In the genomic region with DNA sequence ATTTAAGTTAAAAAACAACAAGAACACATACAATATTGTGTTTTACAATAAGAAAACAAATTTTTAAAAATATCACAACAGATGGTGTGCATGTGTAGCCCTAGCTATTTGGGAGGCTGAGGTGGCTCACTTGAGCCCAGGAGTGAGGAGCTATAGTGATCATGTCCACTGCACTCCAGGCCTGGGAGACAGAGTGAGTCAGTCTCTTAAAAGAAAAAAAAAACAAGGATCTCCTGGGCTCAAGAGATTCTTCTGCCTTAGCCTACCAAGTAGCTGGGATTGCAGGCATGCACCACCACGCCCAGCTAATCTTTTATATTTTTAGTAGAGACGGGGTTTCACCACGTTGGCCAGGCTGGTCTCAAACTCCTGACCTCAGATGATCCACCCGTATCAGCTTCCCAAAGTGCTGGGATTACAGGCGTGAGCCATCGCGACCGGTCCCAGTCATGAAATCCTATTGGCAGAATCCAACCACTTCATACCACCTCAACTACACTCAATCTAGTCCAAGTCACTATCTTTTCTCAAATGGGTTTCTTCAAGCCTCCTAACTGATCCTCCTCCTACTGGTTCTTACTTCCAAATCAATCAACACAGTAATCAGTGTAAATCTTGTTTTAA, we compare ENCODE assay signal across 21 cellular contexts. TPM values are rescaled to one million over a fixed set of nuclear protein-coding genes. Genes with fewer than 3 reads are reported as not detected.
A peak's percentile ranks its signal among the peaks of the same experiment; 100 is the strongest.
DNase-seq lines count a peak whose midpoint lies in the region; ATAC-seq, FAIRE-seq and TF ChIP-seq lines count a peak whose summit lies in the region.
"Had no signal": no experiment of that assay in that cellular context is flagged by ENCODE, and none has a peak within 500 bp of the region (broad histone marks: within the 10 kb centered on the region; RNA-seq: fewer than 3 reads in every experiment).

No MANE protein-coding gene starts in this region.

- H3K27me3 ChIP-seq in IMR-90 (ENCODE audit: control insufficient read depth, insufficient read depth, low read length) (no peaks in the 10 kb centered on the region), astrocyte (ENCODE audit: insufficient read depth, low read length) (no peaks in the 10 kb centered on the region), mesendoderm (ENCODE audit: insufficient read depth, low read length, poor library complexity) (no peaks in the 10 kb centered on the region)
- H3K27me3 ChIP-seq: sigmoid colon, uterus had no signal

- peak; percentile 48; the same call in 1 of the 2 replicates for ATAC-seq in IMR-90 (ENCODE audit: low read depth)
- no peak for ATAC-seq in GM18909 (IDR thresholded peaks at IDR 0.05; ENCODE audit: poor library complexity, unreplicated experiment)

- H3K4me2 ChIP-seq in IMR-90 (ENCODE audit: low read depth, low read length): no peak overlapping the region
- H3K4me2 ChIP-seq in astrocyte (ENCODE audit: low read length): no peak overlapping the region
- no peak overlapping the region for H3K4me2 ChIP-seq in mesendoderm (ENCODE audit: low read length)

- H2AK9ac ChIP-seq in IMR-90 (replicated peaks; ENCODE audit: low read depth, low read length, poor library complexity): no peak overlapping the region

- in situ Hi-C loops in Caki2 (cut with HindIII; ENCODE audit: low pct_unique_long_range_greater_than_20kb, low sequenced_read_pairs) (no loop called here), IMR-90 (cut with MboI; ENCODE audit: low sequenced_read_pairs) (no loop called here), G401 (cut with HindIII; ENCODE audit: low sequenced_read_pairs) (no loop called here)

- peaks cover 44% of the 10 kb centered on the region for H3K79me2 ChIP-seq in astrocyte (ENCODE audit: insufficient read depth, low read length)
- H3K79me2 ChIP-seq in mesendoderm (ENCODE audit: control insufficient read depth, insufficient read depth, low read length): peaks cover 5% of the 10 kb centered on the region

- H3K14ac ChIP-seq in IMR-90 (replicated peaks; ENCODE audit: low read depth, low read length): no peak overlapping the region

- H3K56ac ChIP-seq in IMR-90 (ENCODE audit: extremely low read depth, insufficient read depth, low read length): no peak overlapping the region
- H3K56ac ChIP-seq in mesendoderm (ENCODE audit: low read length): no peak overlapping the region

- peak overlapping the region; percentile 20 for H2BK5ac ChIP-seq in IMR-90 (ENCODE audit: low read depth, low read length, poor library complexity, severe bottlenecking)
- H2BK5ac ChIP-seq in mesendoderm (ENCODE audit: low read length): no peak overlapping the region

- H4K5ac ChIP-seq in IMR-90 (ENCODE audit: low read depth, low read length) (no peak overlapping the region), mesendoderm (ENCODE audit: low read length) (no peak overlapping the region)

- H3K36me3 ChIP-seq in IMR-90 (ENCODE audit: control insufficient read depth, insufficient read depth, low read length) (peaks cover 13% of the 10 kb centered on the region), astrocyte (ENCODE audit: insufficient read depth, low read length) (peaks cover 14% of the 10 kb centered on the region), mesendoderm (ENCODE audit: control insufficient read depth, insufficient read depth, low read length) (peaks cover 4% of the 10 kb centered on the region)
- H3K36me3 ChIP-seq: uterus had no signal

- H3K23ac ChIP-seq in IMR-90 (ENCODE audit: low read depth, low read length) (no peak overlapping the region), mesendoderm (ENCODE audit: low read length) (no peak overlapping the region)

- no peak for TF ChIP-seq RAD21 in IMR-90 (IDR thresholded peaks at IDR 0.05; ENCODE audit: low read length)

- no peak overlapping the region for H3K27ac ChIP-seq in IMR-90 (ENCODE audit: insufficient read depth, low read length)
- H3K27ac ChIP-seq in astrocyte (ENCODE audit: low read depth, low read length): no peak overlapping the region
- H3K27ac ChIP-seq in mesendoderm (ENCODE audit: low read depth, low read length): no peak overlapping the region
- H3K27ac ChIP-seq: epithelial cell of prostate, sigmoid colon, uterus had no signal

- peaks cover 44% of the 10 kb centered on the region for H3K4me1 Mint-ChIP-seq in astrocyte (ENCODE audit: low read depth, unreplicated experiment)

- peak overlapping the region; percentile 51 for H3K27ac Mint-ChIP-seq in astrocyte (ENCODE audit: unreplicated experiment)

- H3K27me3 Mint-ChIP-seq in astrocyte (ENCODE audit: low read depth, unreplicated experiment): no peaks in the 10 kb centered on the region

- no peak overlapping the region for H4K91ac ChIP-seq in IMR-90 (ENCODE audit: insufficient read depth, low read depth, low read length)

- intact Hi-C loops in IMR-90 (cut with micrococcal nuclease): no loop called here

- H2BK15ac ChIP-seq in IMR-90 (ENCODE audit: low read depth, low read length) (no peak overlapping the region), mesendoderm (replicated peaks; ENCODE audit: low read depth) (no peak overlapping the region)

- WGBS in IMR-90 (ENCODE audit: extremely low coverage in 2 of 2, insufficient read length in 1 of 2), 2 experiments: 100% methylated on average over 3 of the region's 8 CpGs; no CpG with 5 or more reads in 1 of the 2 experiments
- no CpG with 5 or more reads among the region's 8 CpGs for WGBS in mesendoderm (ENCODE audit: extremely low coverage, insufficient coverage, low lambda C conversion rate)

- peaks cover 4% of the 10 kb centered on the region for H3K9me1 ChIP-seq in IMR-90 (ENCODE audit: insufficient read depth, low read length)

- BruUV-seq in IMR-90 (replicated peaks; lab: Mats Ljungman, UMichigan): no TSS peak

- H3K9me3 Mint-ChIP-seq in astrocyte (ENCODE audit: unreplicated experiment): peaks cover 2% of the 10 kb centered on the region
- H3K9me3 Mint-ChIP-seq: CD14-positive monocyte had no signal

- H2BK20ac ChIP-seq in IMR-90 (ENCODE audit: low read depth, low read length): no peak overlapping the region

- H3K18ac ChIP-seq in IMR-90 (ENCODE audit: low read depth, low read length): no peak overlapping the region
- no peak overlapping the region for H3K18ac ChIP-seq in mesendoderm (ENCODE audit: low read length)

- no peak for TF ChIP-seq CTCF in IMR-90 (conservative IDR thresholded peaks at IDR 0.05; ENCODE audit: low read depth, low read length)
- no peak for TF ChIP-seq CTCF in astrocyte (IDR thresholded peaks at IDR 0.05; ENCODE audit: insufficient read depth, low read depth, low read length)

- no peak for TF ChIP-seq POLR2A in IMR-90 (IDR thresholded peaks at IDR 0.05; ENCODE audit: low read depth, low read length)

- H2AFZ ChIP-seq in IMR-90 (replicated peaks; ENCODE audit: low read length, poor library complexity): no peak overlapping the region
- no peak overlapping the region for H2AFZ ChIP-seq in astrocyte (ENCODE audit: low read depth, low read length)

- H3K4me3 ChIP-seq in IMR-90 (ENCODE audit: insufficient read depth, low read depth, low read length) (no peak overlapping the region), astrocyte (ENCODE audit: insufficient read depth, low read depth, low read length) (no peak overlapping the region), mesendoderm (ENCODE audit: low read length) (no peak overlapping the region)
- H3K4me3 ChIP-seq: sigmoid colon, uterus had no signal

- H3K79me1 ChIP-seq in IMR-90 (ENCODE audit: low read depth in 1 of 2, low read length in 2 of 2) (peaks cover 28 to 72% of the 10 kb centered on the region in 2 experiments), mesendoderm (ENCODE audit: low read length) (peaks cover 3% of the 10 kb centered on the region)

- no peaks in the 10 kb centered on the region for H3K9me3 ChIP-seq in IMR-90 (ENCODE audit: control insufficient read depth, insufficient read depth, low read length)
- no peaks in the 10 kb centered on the region for H3K9me3 ChIP-seq in astrocyte (ENCODE audit: insufficient read depth, low read depth, low read length)
- H3K9me3 ChIP-seq: sigmoid colon, uterus had no signal

- H3K4ac ChIP-seq in IMR-90 (ENCODE audit: low read depth, low read length) (no peak overlapping the region), mesendoderm (ENCODE audit: low read depth, low read length) (no peak overlapping the region)

- H3K9ac ChIP-seq in IMR-90 (ENCODE audit: low read depth, low read length): no peak overlapping the region
- no peak overlapping the region for H3K9ac ChIP-seq in astrocyte (ENCODE audit: low read length)
- no peak overlapping the region for H3K9ac ChIP-seq in mesendoderm (ENCODE audit: low read length)

- no peak overlapping the region for H2BK120ac ChIP-seq in IMR-90 (ENCODE audit: low read depth, low read length)
- no peak overlapping the region for H2BK120ac ChIP-seq in mesendoderm (ENCODE audit: low read depth, low read length)

- no peak for FAIRE-seq in astrocyte (lab: Jason Lieb, UNC)
- FAIRE-seq: TTC549 had no signal

- H3K4me1 ChIP-seq in IMR-90 (ENCODE audit: control insufficient read depth, insufficient read depth, low read length) (peaks cover 4% of the 10 kb centered on the region; the same call in 1 of the 2 replicates), astrocyte (ENCODE audit: insufficient read depth, low read length) (peaks cover 24% of the 10 kb centered on the region), mesendoderm (ENCODE audit: control insufficient read depth, low read depth, low read length) (no peaks in the 10 kb centered on the region)
- H3K4me1 ChIP-seq: uterus had no signal

- peaks cover 45% of the 10 kb centered on the region for H4K20me1 ChIP-seq in IMR-90 (ENCODE audit: insufficient read depth, low read length)
- peaks cover 42% of the 10 kb centered on the region for H4K20me1 ChIP-seq in astrocyte (ENCODE audit: insufficient read depth, low read length)

- H2AK5ac ChIP-seq in IMR-90 (ENCODE audit: low read depth, low read length) (no peak overlapping the region), mesendoderm (ENCODE audit: low read length) (no peak overlapping the region)

- DNase-seq in Caki2 (ENCODE audit: low read depth) (peak; percentile 35), IMR-90 (peak; percentile 47), astrocyte (ENCODE audit: low read depth) (peak; percentile 48), myocyte (ENCODE audit: low read depth) (peak; percentile 50), nucleus accumbens (lab: John Stamatoyannopoulos, UW) (no peak), G401 (ENCODE audit: low spot score) (no peak), mesendoderm (no peak)
- DNase-seq: activated CD8-positive, alpha-beta memory T cell treated with anti-CD3 and anti-CD28 coated beads for 24 hours; cerebellar nuclear complex; hippocampal formation; MM.1S; NK-92 treated with Interleukin-12 subunit alpha and Interleukin-12 subunit beta, amount 100 ng/mL, for 24 hours; SIG-M5; sigmoid colon; stimulated activated naive CD4-positive, alpha-beta T cell treated with Interleukin-2 at 50 U/mL for 16 hours; uterus had no signal

- POLR2A ChIA-PET in IMR-90 (lab: Charles Lee; ENCODE audit: unreplicated experiment): interaction anchor here (0.6 kb wide), 1 partner anchor 106 kb away, joined by 4 read pairs; no protein-coding TSS in a partner anchor

- peaks cover 25% of the 10 kb centered on the region for H3K36me3 Mint-ChIP-seq in astrocyte (ENCODE audit: low read depth, unreplicated experiment)

- H3K4me3 Mint-ChIP-seq in astrocyte (ENCODE audit: unreplicated experiment): no peak overlapping the region
- H3K4me3 Mint-ChIP-seq: CD14-positive monocyte had no signal

- CTCF ChIA-PET in IMR-90 (lab: Yijun Ruan, JAX): interaction anchor here (1.0 kb wide), 1 partner anchor 10 kb away, joined by 4 read pairs; no protein-coding TSS in a partner anchor

- H4K8ac ChIP-seq in IMR-90 (ENCODE audit: low read depth in 2 of 2, low read length in 2 of 2): no peak overlapping the region
- no peak overlapping the region for H4K8ac ChIP-seq in mesendoderm (ENCODE audit: low read depth, low read length)

- dilution Hi-C loops in IMR-90 (cut with HindIII; ENCODE audit: low sequenced_read_pairs, unreplicated experiment): no loop called here

RNA-seq across cellular contexts. Expression of gene STH, which starts 55.0 kb away (rescaled TPM):
- total RNA-seq in Caki2 (2014; rRNA removed; shearing (Covaris generic); ENCODE audit: low replicate concordance): 1.0 TPM in 1 of 2 replicates, not detected in the other
- not detected in 2 replicates for total RNA-seq in IMR-90 (2012; rRNA removed)
- not detected in 2 replicates for polyA plus RNA-seq in IMR-90 (2012; rRNA removed)
- polyA plus RNA-seq in IMR-90 (2012; cell fraction: cytosol; rRNA removed): not detected in 2 replicates
- polyA plus RNA-seq in IMR-90 (2012; cell fraction: nucleus; rRNA removed; ENCODE audit: low replicate concordance): not detected in 2 replicates
- total RNA-seq in astrocyte: not detected in 2 replicates
- total RNA-seq in myocyte: not detected in 2 replicates
- not detected for polyA plus RNA-seq in myocyte (2012)
- total RNA-seq in G401 (2014; rRNA removed; shearing (Covaris generic)): not detected in 2 replicates
- polyA plus RNA-seq in mesendoderm (2013, experiment 1 of 2): not detected
- polyA plus RNA-seq in mesendoderm (2013, experiment 2 of 2): not detected
- total RNA-seq: liver, sigmoid colon, uterus had no signal
- polyA plus RNA-seq: CD14-positive monocyte, liver, sigmoid colon had no signal

Comparison
In these comparisons a context has a peak if more than half of its experiments do, and no peak if none do; other contexts are left out.
1. DNase-seq: peak in Caki2 (single experiment), IMR-90 (single experiment), astrocyte (single experiment) and myocyte (single experiment); none in nucleus accumbens (0 of 56), G401 (single experiment) and mesendoderm (single experiment).